ENCODE assay signal across 12 cellular contexts in genomic region chr11:67253872-67254624, GRCh38. TPM values are rescaled to one million over a fixed set of nuclear protein-coding genes. Genes with fewer than 3 reads are reported as not detected.
DNase-seq lines count a peak whose midpoint lies in the region; ATAC-seq and TF ChIP-seq lines count a peak whose summit lies in the region.
"Had no signal": no experiment of that assay in that cellular context is flagged by ENCODE, and none has a peak within 500 bp of the region (broad histone marks: within the 10 kb centered on the region; RNA-seq: fewer than 3 reads in every experiment).

No MANE protein-coding gene starts in this region.

- DNase-seq in Calu3, result no peak
- DNase-seq in T-cell, result no peak
- peak; percentile 33 for DNase-seq in endodermal cell
- DNase-seq in nephron progenitor cell, result no peak
- no peak for DNase-seq in NCI-H2107 (lab: John Stamatoyannopoulos, UW)
- DNase-seq in neuronal stem cell (ENCODE audit: low spot score), result no peak
- DNase-seq in NCI-H1092 treated with DMSO at 0.1 percent for 48 hours (lab: John Stamatoyannopoulos, UW), result no peak
- DNase-seq: dermis blood vessel endothelial cell; posterior cingulate gyrus; stimulated activated CD4-positive, alpha-beta T cell treated with anti-CD3 and anti-CD28 coated beads, Interleukin-4, amount 100 ng/mL, for 1 hour had no signal

- no peaks in the 10 kb centered on the region for H3K27me3 ChIP-seq in endodermal cell (ENCODE audit: control insufficient read depth, insufficient read depth, low read length, poor library complexity, severe bottlenecking)
- peaks cover 0 to 2% (median 0%) of the 10 kb centered on the region in 3 experiments for H3K27me3 ChIP-seq in neuronal stem cell (ENCODE audit: control insufficient read depth in 3 of 3, insufficient read depth in 3 of 3, low read depth in 1 of 3, low read length in 3 of 3)
- H3K27me3 ChIP-seq: Peyer's patch had no signal

- H3K36me3 Mint-ChIP-seq in Calu3 (ENCODE audit: insufficient read depth, unreplicated experiment), result peaks cover 67% of the 10 kb centered on the region
- H3K36me3 Mint-ChIP-seq in T-cell, result peaks cover 66% of the 10 kb centered on the region
- peaks cover 73% of the 10 kb centered on the region for H3K36me3 Mint-ChIP-seq in endodermal cell (ENCODE audit: low read depth)
- H3K36me3 Mint-ChIP-seq in nephron progenitor cell (ENCODE audit: low read depth), result peaks cover 78% of the 10 kb centered on the region

- no peak overlapping the region for H3K14ac ChIP-seq in neuronal stem cell (ENCODE audit: low read length)

- no peak overlapping the region for H2BK5ac ChIP-seq in neuronal stem cell (ENCODE audit: low read length)

- H3K23ac ChIP-seq in neuronal stem cell (ENCODE audit: low read depth, low read length, poor library complexity), result no peak overlapping the region

- H3K27me3 Mint-ChIP-seq in Calu3 (ENCODE audit: unreplicated experiment), result no peaks in the 10 kb centered on the region
- H3K27me3 Mint-ChIP-seq in T-cell, result no peaks in the 10 kb centered on the region
- H3K27me3 Mint-ChIP-seq in endodermal cell (ENCODE audit: insufficient read depth), result no peaks in the 10 kb centered on the region
- no peaks in the 10 kb centered on the region for H3K27me3 Mint-ChIP-seq in nephron progenitor cell (ENCODE audit: low read depth, poor library complexity)

- H3K4me1 Mint-ChIP-seq in Calu3 (ENCODE audit: low read depth, unreplicated experiment) (peaks cover 14% of the 10 kb centered on the region), T-cell (peaks cover 46 to 58% (median 49%) of the 10 kb centered on the region in 3 donors), endodermal cell (no peaks in the 10 kb centered on the region), nephron progenitor cell (no peaks in the 10 kb centered on the region)

- H2AFZ ChIP-seq in neuronal stem cell (ENCODE audit: low read length), result no peak overlapping the region

- no peak overlapping the region for H2BK120ac ChIP-seq in neuronal stem cell (ENCODE audit: low read depth, low read length)

- no peak overlapping the region for H3K4me2 ChIP-seq in neuronal stem cell (ENCODE audit: insufficient read depth, low read length, poor library complexity, severe bottlenecking)

- H3K18ac ChIP-seq in neuronal stem cell (ENCODE audit: low read length), result no peak overlapping the region

- H3K4me3 ChIP-seq in endodermal cell (ENCODE audit: low read length) (no peak overlapping the region), neuronal stem cell (ENCODE audit: low read length in 2 of 2) (no peak overlapping the region)
- H3K4me3 ChIP-seq: Peyer's patch had no signal

- CTCF ChIA-PET in Calu3 (lab: Charles Lee), result interaction anchor here (1.5 kb wide), 1 partner anchor 63 kb away, joined by 4 read pairs; no protein-coding TSS in a partner anchor
- CTCF ChIA-PET in T-cell (lab: Charles Lee), result interaction anchor here in 1 of 2 donors (1.0 to 1.7 kb wide), 3 partner anchors 8 to 100 kb away, joined by 3 to 6 read pairs (median 6); no protein-coding TSS in a partner anchor

- intact Hi-C loops in Calu3 (cut with micrococcal nuclease; ENCODE audit: unreplicated experiment), result no loop called here

- WGBS in endodermal cell (ENCODE audit: insufficient coverage in 1 of 2, insufficient read length in 1 of 2), 2 experiments, result 94 to 100% methylated on average over 13 to 14 of the region's 14 CpGs
- no CpG with 5 or more reads among the region's 14 CpGs for WGBS in neuronal stem cell (ENCODE audit: extremely low coverage in 2 of 2, insufficient read length in 2 of 2, insufficient replicate concordance in 1 of 2), 2 donors

- no peak overlapping the region for H2BK15ac ChIP-seq in neuronal stem cell (ENCODE audit: low read length)

- H3K9me3 ChIP-seq in endodermal cell (ENCODE audit: control insufficient read depth, low read length) (no peaks in the 10 kb centered on the region), neuronal stem cell (replicated peaks in 1 of 2; ENCODE audit: control insufficient read depth in 2 of 2, insufficient read depth in 1 of 2, low read depth in 1 of 2, low read length in 2 of 2) (no peaks in the 10 kb centered on the region)
- H3K9me3 ChIP-seq: Peyer's patch had no signal

- BruUV-seq in Calu3 (replicated peaks; lab: Mats Ljungman, UMichigan), result no TSS peak

- peaks cover 3% of the 10 kb centered on the region for H3K79me1 ChIP-seq in neuronal stem cell (ENCODE audit: low read depth, low read length)

- H3K36me3 ChIP-seq in endodermal cell (ENCODE audit: control insufficient read depth, insufficient read depth, low read length), result peaks cover 82% of the 10 kb centered on the region
- H3K36me3 ChIP-seq in neuronal stem cell (replicated peaks in 1 of 2; ENCODE audit: control insufficient read depth in 2 of 2, insufficient read depth in 2 of 2, low read length in 2 of 2), result peaks cover 67 to 83% of the 10 kb centered on the region in 2 donors

- TF ChIP-seq CTCF in Calu3 (IDR thresholded peaks at IDR 0.05; ENCODE audit: unreplicated experiment), result no peak
- TF ChIP-seq CTCF in endodermal cell (conservative IDR thresholded peaks at IDR 0.05), result no peak
- no peak for TF ChIP-seq CTCF in nephron progenitor cell (IDR thresholded peaks at IDR 0.05)

- H3K9me3 Mint-ChIP-seq in Calu3 (ENCODE audit: low read depth, unreplicated experiment), result no peaks in the 10 kb centered on the region
- no peaks in the 10 kb centered on the region for H3K9me3 Mint-ChIP-seq in T-cell
- H3K9me3 Mint-ChIP-seq in endodermal cell, result no peaks in the 10 kb centered on the region
- H3K9me3 Mint-ChIP-seq in nephron progenitor cell, result no peaks in the 10 kb centered on the region

- H3K27ac Mint-ChIP-seq in Calu3 (ENCODE audit: unreplicated experiment) (peak overlapping the region; percentile 61), T-cell (peak overlapping the region; percentile 53 to 66), endodermal cell (no peak overlapping the region), nephron progenitor cell (peak overlapping the region; percentile 96)

- ATAC-seq in T-cell (replicated peaks in 1 of 4) (no peak), HG03457 (IDR thresholded peaks at IDR 0.05; ENCODE audit: unreplicated experiment) (no peak)

- H3K4me3 Mint-ChIP-seq in Calu3 (ENCODE audit: low read depth, unreplicated experiment) (no peak overlapping the region), T-cell (no peak overlapping the region), endodermal cell (no peak overlapping the region), nephron progenitor cell (no peak overlapping the region)

- H3K4ac ChIP-seq in neuronal stem cell (ENCODE audit: low read length), result no peak overlapping the region

- no peak overlapping the region for H4K8ac ChIP-seq in neuronal stem cell (ENCODE audit: low read depth, low read length)

- no peak overlapping the region for H2AK5ac ChIP-seq in neuronal stem cell (ENCODE audit: low read depth, low read length)

- no peak overlapping the region for H4K91ac ChIP-seq in neuronal stem cell (ENCODE audit: low read depth, low read length, poor library complexity)

- H3K4me1 ChIP-seq in endodermal cell (ENCODE audit: control insufficient read depth, insufficient read depth, low read length) (no peaks in the 10 kb centered on the region), neuronal stem cell (ENCODE audit: control insufficient read depth in 2 of 2, insufficient read depth in 1 of 2, low read depth in 1 of 2, low read length in 2 of 2) (no peaks in the 10 kb centered on the region)
- H3K4me1 ChIP-seq: Peyer's patch had no signal

- H3K27ac ChIP-seq in endodermal cell (ENCODE audit: low read depth, low read length) (no peak overlapping the region), neuronal stem cell (replicated peaks; ENCODE audit: low read length) (no peak overlapping the region)
- H3K27ac ChIP-seq: Peyer's patch had no signal

- H3K9ac ChIP-seq in endodermal cell (ENCODE audit: extremely low read depth, low read length, poor library complexity, severe bottlenecking) (no peak overlapping the region), neuronal stem cell (ENCODE audit: low read depth, low read length, poor library complexity) (no peak overlapping the region)

- no peak overlapping the region for H2BK12ac ChIP-seq in neuronal stem cell (ENCODE audit: low read length)

- POLR2A ChIA-PET in T-cell (lab: Charles Lee), result interaction anchor here (0.6 to 1.3 kb wide), 4 partner anchors 13 to 385 kb away, joined by 3 to 6 read pairs (median 3); partner anchors contain the start of gene TBX10 (in 1 of the 2)

RNA-seq across cellular contexts. Expression of gene GRK2, which starts 12.2 kb away (rescaled TPM):
- 69.8 and 71.3 TPM in 2 replicates for total RNA-seq in Calu3 (2022)
- total RNA-seq in T-cell, result 100 to 1,000 TPM; 267 to 394 (median 382) TPM
- 10 to 100 TPM; 58.0 to 61.7 TPM for total RNA-seq in endodermal cell
- polyA plus RNA-seq in endodermal cell (2013, experiment 1 of 2), result 43.5 TPM
- 39.5 TPM for polyA plus RNA-seq in endodermal cell (2013, experiment 2 of 2)
- polyA plus RNA-seq in neuronal stem cell (2013, experiment 1 of 2), result 33.4 TPM
- 33.1 TPM for polyA plus RNA-seq in neuronal stem cell (2013, experiment 2 of 2)

RNA-seq across cellular contexts. Expression of gene ANKRD13D, which starts 35.1 kb away (rescaled TPM):
- total RNA-seq in Calu3 (2022) (50.8 and 58.5 TPM in 2 replicates), T-cell (100 to 1,000 TPM; 150 to 249 (median 237) TPM), endodermal cell (10 to 100 TPM; 56.6 to 58.6 TPM)
- 30.0 TPM for polyA plus RNA-seq in endodermal cell (2013, experiment 1 of 2)
- polyA plus RNA-seq in endodermal cell (2013, experiment 2 of 2), result 27.5 TPM
- polyA plus RNA-seq in neuronal stem cell (2013, experiment 1 of 2), result 23.9 TPM
- polyA plus RNA-seq in neuronal stem cell (2013, experiment 2 of 2), result 22.5 TPM

RNA-seq across cellular contexts. Expression of gene SSH3, which starts 49.3 kb away (rescaled TPM):
- total RNA-seq in Calu3 (2022) (73.0 and 84.3 TPM in 2 replicates), T-cell (10 to 100 TPM; 11.5 to 30.9 (median 26.7) TPM), endodermal cell (10 to 100 TPM; 39.1 to 44.4 TPM)
- polyA plus RNA-seq in endodermal cell (2013, experiment 1 of 2), result 22.0 TPM
- polyA plus RNA-seq in endodermal cell (2013, experiment 2 of 2), result 16.0 TPM
- polyA plus RNA-seq in neuronal stem cell (2013, experiment 1 of 2), result 28.5 TPM
- 34.0 TPM for polyA plus RNA-seq in neuronal stem cell (2013, experiment 2 of 2)
